ENCODE assay signal across 8 cellular contexts in genomic region chr1:156129687-156130577, GRCh38. TPM values are rescaled to one million over a fixed set of nuclear protein-coding genes. Genes with fewer than 3 reads are reported as not detected.
DNase-seq lines count a peak whose midpoint lies in the region; ATAC-seq and TF ChIP-seq lines count a peak whose summit lies in the region.

No MANE protein-coding gene starts in this region.

- peaks cover 51% of the 10 kb centered on the region for H3K4me1 Mint-ChIP-seq in activated naive CD4-positive, alpha-beta T cell treated with anti-CD3 and anti-CD28 coated beads for 36 hours (ENCODE audit: low read depth)

- DNase-seq in DMS53 (lab: John Stamatoyannopoulos, UW) (peak; percentile 92), LHCN-M2 (ENCODE audit: low read depth) (peak; percentile 97), SHP77 (lab: John Stamatoyannopoulos, UW) (peak; percentile 76 to 83), occipital lobe (lab: John Stamatoyannopoulos, UW) (peak; percentile 23)
- peak; percentile 93 for DNase-seq in activated naive CD4-positive, alpha-beta T cell treated with anti-CD3 and anti-CD28 coated beads for 36 hours

- CTCF ChIA-PET in activated naive CD4-positive, alpha-beta T cell treated with anti-CD3 and anti-CD28 coated beads for 36 hours (lab: Charles Lee) = interaction anchor here (0.7 to 14.8 kb wide), 26 partner anchors 9 to 197 kb away, joined by 3 to 737 read pairs (median 4); partner anchors contain the start of genes LMNA and MEX3A

- no peak overlapping the region for H3K4me3 Mint-ChIP-seq in activated naive CD4-positive, alpha-beta T cell treated with anti-CD3 and anti-CD28 coated beads for 36 hours

- peaks cover 0 to 46% of the 10 kb centered on the region in 2 donors for H3K36me3 ChIP-seq in gastroesophageal sphincter

- H3K4me1 ChIP-seq in gastroesophageal sphincter = peaks cover 25 to 89% (median 57%) of the 10 kb centered on the region in 3 donors

- H3K27me3 ChIP-seq in gastroesophageal sphincter = no peaks in the 10 kb centered on the region

- 0 to 3% methylated on average over 2 to 5 of the region's 7 CpGs for WGBS in gastroesophageal sphincter (ENCODE audit: low coverage in 1 of 2), 2 donors

- H3K9me3 Mint-ChIP-seq in activated naive CD4-positive, alpha-beta T cell treated with anti-CD3 and anti-CD28 coated beads for 36 hours = no peaks in the 10 kb centered on the region

- intact Hi-C loops in activated naive CD4-positive, alpha-beta T cell treated with anti-CD3 and anti-CD28 coated beads for 36 hours (cut with micrococcal nuclease) = loop anchor here (1.0 kb wide), 2 partner anchors 34 to 40 kb away; no protein-coding TSS in a partner anchor

- H3K36me3 Mint-ChIP-seq in activated naive CD4-positive, alpha-beta T cell treated with anti-CD3 and anti-CD28 coated beads for 36 hours (ENCODE audit: low read depth) = peaks cover 8% of the 10 kb centered on the region

- TF ChIP-seq EP300 in gastroesophageal sphincter (IDR thresholded peaks at IDR 0.05) = no peak

- H3K9me3 ChIP-seq in gastroesophageal sphincter = no peaks in the 10 kb centered on the region

- no peak for TF ChIP-seq POLR2A in gastroesophageal sphincter (IDR thresholded peaks at IDR 0.05)

- peak overlapping the region; percentile 3 to 32 for H3K4me3 ChIP-seq in gastroesophageal sphincter

- ATAC-seq in gastroesophageal sphincter (peak; percentile 73), GM19035 (IDR thresholded peaks at IDR 0.05; ENCODE audit: unreplicated experiment) (no peak)

- H3K27ac ChIP-seq in gastroesophageal sphincter (peak overlapping the region; percentile 94 to 100 (median 98)), temporal lobe (ENCODE audit: low read depth, low read length) (peak overlapping the region; percentile 79)

- H3K27me3 Mint-ChIP-seq in activated naive CD4-positive, alpha-beta T cell treated with anti-CD3 and anti-CD28 coated beads for 36 hours (ENCODE audit: low read depth) = peaks cover 4% of the 10 kb centered on the region

- peak in 3 of 4 experiments; percentile 98 to 99 (median 98) for TF ChIP-seq CTCF in gastroesophageal sphincter (IDR thresholded peaks at IDR 0.05)

- no peak overlapping the region for H3K27ac Mint-ChIP-seq in activated naive CD4-positive, alpha-beta T cell treated with anti-CD3 and anti-CD28 coated beads for 36 hours

RNA-seq across cellular contexts. Expression of gene LMNA, which starts 15.4 kb away (rescaled TPM):
- total RNA-seq in LHCN-M2 (2014; rRNA removed) = 1,371 and 1,475 TPM in 2 replicates
- 1,211 TPM for polyA plus RNA-seq in LHCN-M2 (2012)
- total RNA-seq in activated naive CD4-positive, alpha-beta T cell treated with anti-CD3 and anti-CD28 coated beads for 36 hours = 10 to 100 TPM; 62.1 to 62.6 TPM
- 100 to 1,000 TPM; 327 to 617 (median 519) TPM for total RNA-seq in gastroesophageal sphincter
- total RNA-seq in occipital lobe = 18.1 TPM
- 20.4 TPM for total RNA-seq in temporal lobe

RNA-seq across cellular contexts. Expression of gene SEMA4A, which starts 23.5 kb away (rescaled TPM):
- total RNA-seq in LHCN-M2 (2014; rRNA removed) = 0.40 and 0.64 TPM in 2 replicates
- 0.39 TPM for polyA plus RNA-seq in LHCN-M2 (2012)
- 10 to 100 TPM; 17.4 to 17.5 TPM for total RNA-seq in activated naive CD4-positive, alpha-beta T cell treated with anti-CD3 and anti-CD28 coated beads for 36 hours
- total RNA-seq in gastroesophageal sphincter = 1 to 10 TPM; 1.7 to 7.5 (median 3.4) TPM
- total RNA-seq in occipital lobe = 13.6 TPM
- total RNA-seq in temporal lobe = 24.8 TPM

RNA-seq across cellular contexts. Expression of gene MEX3A, which starts 47.7 kb away (rescaled TPM):
- total RNA-seq in LHCN-M2 (2014; rRNA removed) (4.9 and 5.8 TPM in 2 replicates), gastroesophageal sphincter (under 1 TPM; under 0.01 to 0.78 (median 0.52) TPM), occipital lobe (42.4 TPM), temporal lobe (44.0 TPM)
- 3.1 TPM for polyA plus RNA-seq in LHCN-M2 (2012)
- total RNA-seq in activated naive CD4-positive, alpha-beta T cell treated with anti-CD3 and anti-CD28 coated beads for 36 hours = under 1 TPM; 0.22 to 0.36 TPM

Comparison
In these comparisons a context has a peak if more than half of its experiments do, and no peak if none do; other contexts are left out.
1. DNase-seq: peak in every context shown above with its lines; median percentile 97 in LHCN-M2; 93 in activated naive CD4-positive, alpha-beta T cell treated with anti-CD3 and anti-CD28 coated beads for 36 hours; 92 in DMS53; 80 in SHP77; 23 in occipital lobe.
2. RNA of gene LMNA, which starts 15.4 kb away (total RNA-seq): 1,371 to 1,475 TPM in LHCN-M2 and 327 to 617 TPM in gastroesophageal sphincter; 62.1 to 62.6 TPM in activated naive CD4-positive, alpha-beta T cell treated with anti-CD3 and anti-CD28 coated beads for 36 hours, 20.4 TPM in temporal lobe (single experiment) and 18.1 TPM in occipital lobe (single experiment); every median in the first group is over 4 times any median in the second.